In the genomic region with DNA sequence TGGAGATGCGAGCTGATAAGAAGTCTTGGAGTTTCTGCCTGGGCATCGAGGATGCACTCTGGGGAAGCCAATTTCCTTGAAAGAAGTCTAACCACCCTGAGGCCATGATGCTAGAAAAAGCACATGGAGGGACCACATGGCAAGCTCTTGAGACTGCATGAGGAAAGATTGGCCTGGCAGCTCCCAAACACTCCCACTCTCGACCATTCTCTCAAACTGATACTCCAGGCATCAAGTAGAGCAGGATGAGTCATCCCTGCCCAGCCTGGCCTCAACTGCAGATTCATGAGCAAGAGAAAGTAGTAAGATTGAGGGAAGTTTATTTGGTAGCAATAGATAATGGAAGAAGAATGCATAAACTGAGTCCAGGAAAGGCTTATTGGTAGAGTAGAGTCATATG, we compare ENCODE assay signal across 18 cellular contexts.
DNase-seq lines count a peak whose midpoint lies in the region; TF ChIP-seq lines count a peak whose summit lies in the region.
"Had no signal": no experiment of that assay in that cellular context is flagged by ENCODE, and none has a peak within 500 bp of the region (broad histone marks: within the 10 kb centered on the region; RNA-seq: fewer than 3 reads in every experiment).

No MANE protein-coding gene starts in this region.

- no peak for TF ChIP-seq CTCF in foreskin fibroblast (IDR thresholded peaks at IDR 0.05; ENCODE audit: low read depth, low read length)

- no peaks in the 10 kb centered on the region for H3K27me3 ChIP-seq in adipocyte (replicated peaks; ENCODE audit: control insufficient read depth, insufficient read depth, low read length)
- H3K27me3 ChIP-seq: ovary, Peyer's patch, stomach, vagina had no signal

- no peak overlapping the region for H3K4me3 Mint-ChIP-seq in activated T-cell treated with anti-CD3 and anti-CD28 coated beads, Interleukin-2, amount 50 U/mL, for 24 hours
- H3K4me3 Mint-ChIP-seq: WTC11 had no signal

- H3K4me1 ChIP-seq in adipocyte (ENCODE audit: control insufficient read depth, insufficient read depth, low read length), result peaks cover 6% of the 10 kb centered on the region
- H3K4me1 ChIP-seq: Peyer's patch, stomach, vagina had no signal

- no peaks in the 10 kb centered on the region for H3K4me1 Mint-ChIP-seq in activated T-cell treated with anti-CD3 and anti-CD28 coated beads, Interleukin-2, amount 50 U/mL, for 24 hours (ENCODE audit: low read depth)

- no peaks in the 10 kb centered on the region for H3K36me3 ChIP-seq in adipocyte (ENCODE audit: control insufficient read depth, insufficient read depth, low read length, severe bottlenecking)
- H3K36me3 ChIP-seq: ovary, Peyer's patch, stomach, vagina had no signal

- H3K27me3 Mint-ChIP-seq in activated T-cell treated with anti-CD3 and anti-CD28 coated beads, Interleukin-2, amount 50 U/mL, for 24 hours, result peaks cover 5% of the 10 kb centered on the region

- no peak overlapping the region for H3K27ac Mint-ChIP-seq in activated T-cell treated with anti-CD3 and anti-CD28 coated beads, Interleukin-2, amount 50 U/mL, for 24 hours
- H3K27ac Mint-ChIP-seq: activated T-helper 2 cell treated with anti-CD3 and anti-CD28 coated beads, Interferon-gamma antibody, Interleukin-2, Interleukin-4, amounts not matched to agents 10 μg/mL and 5 μg/mL and 100 μg/mL, durations not matched to agents 14 hours and 24 hours and 36 hours; WTC11 had no signal

- no peak overlapping the region for H3K9ac ChIP-seq in adipocyte (ENCODE audit: low read length)

- DNase-seq in Ammon's horn (ENCODE audit: low spot score) (peak; percentile 5), LHCN-M2 (ENCODE audit: low read depth) (peak; percentile 55), adipocyte (ENCODE audit: low read depth) (peak; percentile 17), foreskin fibroblast (peak; percentile 34 to 38), superior temporal gyrus (ENCODE audit: extremely low spot score) (no peak), SW480 (ENCODE audit: low spot score) (no peak), NCI-H526 treated with DMSO at 0.1 percent for 48 hours (lab: John Stamatoyannopoulos, UW) (no peak)
- no peak for DNase-seq in activated T-cell treated with anti-CD3 and anti-CD28 coated beads, Interleukin-2, amount 50 U/mL, for 24 hours
- DNase-seq: Kasumi-1, NCI-H1930, NCI-H69, ovary, Peyer's patch, stomach had no signal

- no peaks in the 10 kb centered on the region for H3K36me3 Mint-ChIP-seq in activated T-cell treated with anti-CD3 and anti-CD28 coated beads, Interleukin-2, amount 50 U/mL, for 24 hours (ENCODE audit: low read depth)
- H3K36me3 Mint-ChIP-seq: WTC11 had no signal

- no peaks in the 10 kb centered on the region for H3K9me3 ChIP-seq in adipocyte (ENCODE audit: control insufficient read depth, low read length)
- H3K9me3 ChIP-seq: ovary, Peyer's patch, stomach, vagina had no signal

- H3K4me3 ChIP-seq in adipocyte (ENCODE audit: low read length) (no peak overlapping the region), foreskin fibroblast (ENCODE audit: low read depth in 1 of 2, low read length in 2 of 2) (no peak overlapping the region)
- H3K4me3 ChIP-seq: coronary artery, ovary, Peyer's patch, stomach, vagina had no signal

- no peaks in the 10 kb centered on the region for H3K9me3 Mint-ChIP-seq in activated T-cell treated with anti-CD3 and anti-CD28 coated beads, Interleukin-2, amount 50 U/mL, for 24 hours
- H3K9me3 Mint-ChIP-seq: activated T-helper 2 cell treated with anti-CD3 and anti-CD28 coated beads, Interferon-gamma antibody, Interleukin-2, Interleukin-4, amounts not matched to agents 10 μg/mL and 5 μg/mL and 100 μg/mL, durations not matched to agents 14 hours and 24 hours and 36 hours; WTC11 had no signal

Comparison
In these comparisons a context has a peak if more than half of its experiments do, and no peak if none do; other contexts are left out.
1. DNase-seq: peak in Ammon's horn (single experiment), LHCN-M2 (single experiment), adipocyte (single experiment) and foreskin fibroblast (2 of 2); none in superior temporal gyrus (single experiment), activated T-cell treated with anti-CD3 and anti-CD28 coated beads, Interleukin-2, amount 50 U/mL, for 24 hours (single experiment), SW480 (single experiment) and NCI-H526 treated with DMSO at 0.1 percent for 48 hours (single experiment).